Comparison of ENCODE assay signal across 8 cellular contexts in the genomic region with DNA sequence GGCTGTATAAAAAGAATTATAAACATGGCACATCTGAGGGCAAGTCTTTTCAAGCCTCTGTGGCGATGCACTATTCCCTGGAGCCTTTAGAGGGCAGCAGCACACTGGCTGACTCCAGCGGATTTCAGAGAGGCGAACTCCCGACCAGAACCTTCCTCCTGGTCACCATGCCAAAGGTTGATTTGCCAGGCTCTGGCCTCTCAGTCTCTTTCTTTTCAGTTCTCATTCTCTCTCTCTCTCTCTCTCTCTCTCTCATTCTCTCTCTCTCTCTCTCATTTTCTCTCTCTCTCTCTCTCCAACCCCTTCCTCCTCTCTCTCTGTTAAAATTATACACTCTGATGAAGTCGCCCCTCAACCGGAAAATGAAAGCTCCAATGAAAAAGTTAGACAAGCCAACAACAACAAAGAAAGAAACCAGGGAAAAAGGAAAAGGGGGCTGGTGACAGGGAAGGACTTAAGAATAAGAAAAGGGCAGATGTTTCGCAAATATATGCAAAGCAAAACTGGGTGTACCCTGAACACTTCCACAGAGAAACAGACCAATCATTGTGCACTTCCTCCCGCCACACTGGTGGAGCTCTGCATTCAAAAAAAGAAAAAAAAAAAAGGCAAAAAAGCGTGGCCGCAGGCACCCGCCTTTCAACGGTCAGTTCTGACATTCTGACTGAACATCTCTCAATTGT.
DNase-seq lines count a peak whose midpoint lies in the region; ATAC-seq and TF ChIP-seq lines count a peak whose summit lies in the region.

No MANE protein-coding gene starts in this region.

- peak; percentile 93 for TF ChIP-seq CTCF in osteocyte (IDR thresholded peaks at IDR 0.05)

- CTCF ChIA-PET in activated naive CD4-positive, alpha-beta T cell treated with anti-CD3 and anti-CD28 coated beads, Interleukin-2, amount 10 ng/mL, durations not matched to agents 7 days and 5 days (lab: Charles Lee) = interaction anchor here (0.7 to 7.1 kb wide), 13 partner anchors 15 to 782 kb away, joined by 3 to 55 read pairs (median 4); no protein-coding TSS in a partner anchor

- peak overlapping the region; percentile 77 for H3K27ac Mint-ChIP-seq in activated naive CD4-positive, alpha-beta T cell treated with anti-CD3 and anti-CD28 coated beads, Interleukin-2, amount 10 ng/mL, durations not matched to agents 7 days and 5 days
- H3K27ac Mint-ChIP-seq in osteocyte (ENCODE audit: unreplicated experiment) = peak overlapping the region; percentile 65

- H3K9me3 Mint-ChIP-seq in activated naive CD4-positive, alpha-beta T cell treated with anti-CD3 and anti-CD28 coated beads, Interleukin-2, amount 10 ng/mL, durations not matched to agents 7 days and 5 days = no peaks in the 10 kb centered on the region
- no peaks in the 10 kb centered on the region for H3K9me3 Mint-ChIP-seq in osteocyte (ENCODE audit: unreplicated experiment)

- peak overlapping the region; percentile 40 for H3K4me3 Mint-ChIP-seq in activated naive CD4-positive, alpha-beta T cell treated with anti-CD3 and anti-CD28 coated beads, Interleukin-2, amount 10 ng/mL, durations not matched to agents 7 days and 5 days
- H3K4me3 Mint-ChIP-seq in osteocyte (ENCODE audit: unreplicated experiment) = peak overlapping the region; percentile 2

- peak; percentile 75 for DNase-seq in DMS53 (lab: John Stamatoyannopoulos, UW)
- peak; percentile 51 for DNase-seq in KBM-7
- peak; percentile 68 for DNase-seq in SK-N-DZ (ENCODE audit: low spot score)
- peak; percentile 77 for DNase-seq in activated naive CD4-positive, alpha-beta T cell treated with anti-CD3 and anti-CD28 coated beads, Interleukin-2, amount 10 ng/mL, durations not matched to agents 7 days and 5 days
- DNase-seq in globus pallidus (ENCODE audit: low spot score) = peak; percentile 94
- DNase-seq in osteocyte (ENCODE audit: extremely low spot score, unreplicated experiment) = peak; percentile 86

- H3K36me3 Mint-ChIP-seq in activated naive CD4-positive, alpha-beta T cell treated with anti-CD3 and anti-CD28 coated beads, Interleukin-2, amount 10 ng/mL, durations not matched to agents 7 days and 5 days = peaks cover 2% of the 10 kb centered on the region
- H3K36me3 Mint-ChIP-seq in osteocyte (ENCODE audit: unreplicated experiment) = peaks cover 7% of the 10 kb centered on the region

- peaks cover 11% of the 10 kb centered on the region for H3K4me1 Mint-ChIP-seq in activated naive CD4-positive, alpha-beta T cell treated with anti-CD3 and anti-CD28 coated beads, Interleukin-2, amount 10 ng/mL, durations not matched to agents 7 days and 5 days
- peaks cover 23% of the 10 kb centered on the region for H3K4me1 Mint-ChIP-seq in osteocyte (ENCODE audit: unreplicated experiment)

- ATAC-seq in GM21447 (IDR thresholded peaks at IDR 0.05; ENCODE audit: unreplicated experiment) = peak; percentile 92

- in situ Hi-C loops in KBM-7 (cut with MboI; ENCODE audit: low pct_unique_long_range_greater_than_20kb, low sequenced_read_pairs) = no loop called here

- no peaks in the 10 kb centered on the region for H3K27me3 Mint-ChIP-seq in activated naive CD4-positive, alpha-beta T cell treated with anti-CD3 and anti-CD28 coated beads, Interleukin-2, amount 10 ng/mL, durations not matched to agents 7 days and 5 days
- no peaks in the 10 kb centered on the region for H3K27me3 Mint-ChIP-seq in osteocyte (ENCODE audit: unreplicated experiment)

- H3K27ac ChIP-seq in temporal lobe (ENCODE audit: low read depth, low read length) = peak overlapping the region; percentile 82

Comparison
In these comparisons a context has a peak if more than half of its experiments do, and no peak if none do; other contexts are left out.
1. Peak in every context shown above with its lines: DNase-seq, ATAC-seq and H3K27ac ChIP-seq.